17 cellular contexts compared by ENCODE assay signal in genomic region chr1:153803479-153804056, GRCh38. TPM values are rescaled to one million over a fixed set of nuclear protein-coding genes. Genes with fewer than 3 reads are reported as not detected.
DNase-seq lines count a peak whose midpoint lies in the region; ATAC-seq and TF ChIP-seq lines count a peak whose summit lies in the region.
"Had no signal": no experiment of that assay in that cellular context is flagged by ENCODE, and none has a peak within 500 bp of the region (broad histone marks: within the 10 kb centered on the region; RNA-seq: fewer than 3 reads in every experiment).

No MANE protein-coding gene starts in this region.

- no peak for ATAC-seq in stimulated activated naive CD8-positive, alpha-beta T cell treated with anti-CD3 and anti-CD28 coated beads, Interleukin-15, Interleukin-2, amounts not matched to agents 100 U/mL and 50 U/mL, for 24 hours
- ATAC-seq in memory B cell (ENCODE audit: low read depth): no peak
- ATAC-seq: SK-N-SH treated with all-trans-retinoic acid at 6 μM for 48 hours had no signal

- no peak for TF ChIP-seq CTCF in GM10248 (IDR thresholded peaks at IDR 0.05; ENCODE audit: control extremely low read depth, extremely low read depth, low read depth, missing control alignments)

- no peaks in the 10 kb centered on the region for H3K9me3 Mint-ChIP-seq in stimulated activated naive CD8-positive, alpha-beta T cell treated with anti-CD3 and anti-CD28 coated beads, Interleukin-15, Interleukin-2, amounts not matched to agents 100 ng/mL and 50 ng/mL, for 24 hours
- H3K9me3 Mint-ChIP-seq in activated T-helper 1 cell treated with anti-CD3 and anti-CD28 coated beads, Interleukin-12 subunit alpha, Interleukin-12 subunit beta, Interleukin-2, Interleukin-4 antibody, amounts not matched to agents 30 ng/mL and 10 ng/mL and 1 ng/mL, durations not matched to agents 14 hours and 24 hours and 36 hours: no peaks in the 10 kb centered on the region
- no peaks in the 10 kb centered on the region for H3K9me3 Mint-ChIP-seq in memory B cell

- POLR2A ChIA-PET in GM10248 (lab: Yijun Ruan, JAX): interaction anchor here (0.6 kb wide), 1 partner anchor 408 kb away, joined by 4 read pairs; no protein-coding TSS in a partner anchor

- H3K27ac Mint-ChIP-seq in stimulated activated naive CD8-positive, alpha-beta T cell treated with anti-CD3 and anti-CD28 coated beads, Interleukin-15, Interleukin-2, amounts not matched to agents 100 ng/mL and 50 ng/mL, for 24 hours: peak overlapping the region; percentile 28
- H3K27ac Mint-ChIP-seq in activated T-helper 1 cell treated with anti-CD3 and anti-CD28 coated beads, Interleukin-12 subunit alpha, Interleukin-12 subunit beta, Interleukin-2, Interleukin-4 antibody, amounts not matched to agents 30 ng/mL and 10 ng/mL and 1 ng/mL, durations not matched to agents 14 hours and 24 hours and 36 hours: peak overlapping the region; percentile 18
- peak overlapping the region; percentile 90 for H3K27ac Mint-ChIP-seq in memory B cell

- DNase-seq in stimulated activated naive CD8-positive, alpha-beta T cell treated with anti-CD3 and anti-CD28 coated beads, Interleukin-15, Interleukin-2, amounts not matched to agents 100 U/mL and 50 U/mL, for 24 hours: no peak
- DNase-seq in activated T-helper 1 cell treated with anti-CD3 and anti-CD28 coated beads, Interleukin-12 subunit alpha, Interleukin-12 subunit beta, Interleukin-2, Interleukin-4 antibody, amounts not matched to agents 30 ng/mL and 10 ng/mL and 1 ng/mL, durations not matched to agents 14 hours and 24 hours and 36 hours (ENCODE audit: low spot score): no peak
- DNase-seq in memory B cell (ENCODE audit: low spot score in 2 of 2) (no peak), SIG-M5 (lab: John Stamatoyannopoulos, UW) (no peak), SK-N-DZ (ENCODE audit: low spot score) (no peak), GM10248 (ENCODE audit: extremely low spot score) (no peak), NCI-H128 (lab: John Stamatoyannopoulos, UW; ENCODE audit: unreplicated experiment) (no peak)
- DNase-seq: activated CD4-positive, alpha-beta T cell treated with anti-CD3 and anti-CD28 coated beads for 4 hours; CD4-positive, CD25-positive, alpha-beta regulatory T cell; effector CD8-positive, alpha-beta T cell; foreskin melanocyte; GDM1; MG63; sigmoid colon; substantia nigra had no signal

- no peak overlapping the region for H3K4me3 Mint-ChIP-seq in stimulated activated naive CD8-positive, alpha-beta T cell treated with anti-CD3 and anti-CD28 coated beads, Interleukin-15, Interleukin-2, amounts not matched to agents 100 ng/mL and 50 ng/mL, for 24 hours
- H3K4me3 Mint-ChIP-seq in activated T-helper 1 cell treated with anti-CD3 and anti-CD28 coated beads, Interleukin-12 subunit alpha, Interleukin-12 subunit beta, Interleukin-2, Interleukin-4 antibody, amounts not matched to agents 30 ng/mL and 10 ng/mL and 1 ng/mL, durations not matched to agents 14 hours and 24 hours and 36 hours: no peak overlapping the region
- no peak overlapping the region for H3K4me3 Mint-ChIP-seq in memory B cell
- H3K4me3 Mint-ChIP-seq: CD4-positive, CD25-positive, alpha-beta regulatory T cell had no signal

- H3K4me1 Mint-ChIP-seq in stimulated activated naive CD8-positive, alpha-beta T cell treated with anti-CD3 and anti-CD28 coated beads, Interleukin-15, Interleukin-2, amounts not matched to agents 100 ng/mL and 50 ng/mL, for 24 hours (ENCODE audit: low read depth): peaks cover 37% of the 10 kb centered on the region
- peaks cover 26% of the 10 kb centered on the region for H3K4me1 Mint-ChIP-seq in activated T-helper 1 cell treated with anti-CD3 and anti-CD28 coated beads, Interleukin-12 subunit alpha, Interleukin-12 subunit beta, Interleukin-2, Interleukin-4 antibody, amounts not matched to agents 30 ng/mL and 10 ng/mL and 1 ng/mL, durations not matched to agents 14 hours and 24 hours and 36 hours (ENCODE audit: low read depth)
- H3K4me1 Mint-ChIP-seq in memory B cell: peaks cover 17% of the 10 kb centered on the region

- CTCF ChIA-PET in GM10248 (lab: Yijun Ruan, JAX): interaction anchor here (1.1 to 3.9 kb wide), 5 partner anchors 14 to 183 kb away, joined by 3 to 16 read pairs (median 6); partner anchors contain the start of genes DENND4B and RAB13

- peaks cover 21% of the 10 kb centered on the region for H3K36me3 Mint-ChIP-seq in stimulated activated naive CD8-positive, alpha-beta T cell treated with anti-CD3 and anti-CD28 coated beads, Interleukin-15, Interleukin-2, amounts not matched to agents 100 ng/mL and 50 ng/mL, for 24 hours (ENCODE audit: low read depth)
- H3K36me3 Mint-ChIP-seq in activated T-helper 1 cell treated with anti-CD3 and anti-CD28 coated beads, Interleukin-12 subunit alpha, Interleukin-12 subunit beta, Interleukin-2, Interleukin-4 antibody, amounts not matched to agents 30 ng/mL and 10 ng/mL and 1 ng/mL, durations not matched to agents 14 hours and 24 hours and 36 hours (ENCODE audit: low read depth): peaks cover 19% of the 10 kb centered on the region
- peaks cover 8% of the 10 kb centered on the region for H3K36me3 Mint-ChIP-seq in memory B cell

- H3K27me3 Mint-ChIP-seq in stimulated activated naive CD8-positive, alpha-beta T cell treated with anti-CD3 and anti-CD28 coated beads, Interleukin-15, Interleukin-2, amounts not matched to agents 100 ng/mL and 50 ng/mL, for 24 hours: no peaks in the 10 kb centered on the region
- H3K27me3 Mint-ChIP-seq in activated T-helper 1 cell treated with anti-CD3 and anti-CD28 coated beads, Interleukin-12 subunit alpha, Interleukin-12 subunit beta, Interleukin-2, Interleukin-4 antibody, amounts not matched to agents 30 ng/mL and 10 ng/mL and 1 ng/mL, durations not matched to agents 14 hours and 24 hours and 36 hours (ENCODE audit: insufficient read depth): no peaks in the 10 kb centered on the region
- no peaks in the 10 kb centered on the region for H3K27me3 Mint-ChIP-seq in memory B cell
- H3K27me3 Mint-ChIP-seq: CD4-positive, CD25-positive, alpha-beta regulatory T cell had no signal

- intact Hi-C loops in activated T-helper 1 cell treated with anti-CD3 and anti-CD28 coated beads, Interleukin-12 subunit alpha, Interleukin-12 subunit beta, Interleukin-2, Interleukin-4 antibody, amounts not matched to agents 30 ng/mL and 10 ng/mL and 1 ng/mL, durations not matched to agents 14 hours and 24 hours and 36 hours (cut with micrococcal nuclease): loop anchor here (2.0 kb wide), 2 partner anchors 13 to 143 kb away; partner anchors contain the start of gene DENND4B

RNA-seq across cellular contexts. Expression of gene SLC27A3, which starts 28.4 kb away (rescaled TPM):
- total RNA-seq in activated T-helper 1 cell treated with anti-CD3 and anti-CD28 coated beads, Interleukin-12 subunit alpha, Interleukin-12 subunit beta, Interleukin-2, Interleukin-4 antibody, amounts not matched to agents 30 ng/mL and 10 ng/mL and 1 ng/mL, durations not matched to agents 14 hours and 24 hours and 36 hours: 10.8 and 11.1 TPM in 2 replicates
- 6.4 and 10.5 TPM in 2 replicates for polyA plus RNA-seq in SK-N-DZ (2014; cell fraction: cytosol; rRNA removed)
- polyA plus RNA-seq in SK-N-DZ (2014; cell fraction: nucleus; rRNA removed): 49.3 and 56.7 TPM in 2 replicates

Comparison
In these comparisons a context has a peak if more than half of its experiments do, and no peak if none do; other contexts are left out.
1. H3K27ac Mint-ChIP-seq: peak in every context shown above with its lines; median percentile 90 in memory B cell; 28 in stimulated activated naive CD8-positive, alpha-beta T cell treated with anti-CD3 and anti-CD28 coated beads, Interleukin-15, Interleukin-2, amounts not matched to agents 100 ng/mL and 50 ng/mL, for 24 hours; 18 in activated T-helper 1 cell treated with anti-CD3 and anti-CD28 coated beads, Interleukin-12 subunit alpha, Interleukin-12 subunit beta, Interleukin-2, Interleukin-4 antibody, amounts not matched to agents 30 ng/mL and 10 ng/mL and 1 ng/mL, durations not matched to agents 14 hours and 24 hours and 36 hours.